ENCODE assay signal across 8 cellular contexts in genomic region chr12:42325776-42326465, GRCh38. TPM values are rescaled to one million over a fixed set of nuclear protein-coding genes. Genes with fewer than 3 reads are reported as not detected.
DNase-seq lines count a peak whose midpoint lies in the region; ATAC-seq and TF ChIP-seq lines count a peak whose summit lies in the region.

A gene with protein sequence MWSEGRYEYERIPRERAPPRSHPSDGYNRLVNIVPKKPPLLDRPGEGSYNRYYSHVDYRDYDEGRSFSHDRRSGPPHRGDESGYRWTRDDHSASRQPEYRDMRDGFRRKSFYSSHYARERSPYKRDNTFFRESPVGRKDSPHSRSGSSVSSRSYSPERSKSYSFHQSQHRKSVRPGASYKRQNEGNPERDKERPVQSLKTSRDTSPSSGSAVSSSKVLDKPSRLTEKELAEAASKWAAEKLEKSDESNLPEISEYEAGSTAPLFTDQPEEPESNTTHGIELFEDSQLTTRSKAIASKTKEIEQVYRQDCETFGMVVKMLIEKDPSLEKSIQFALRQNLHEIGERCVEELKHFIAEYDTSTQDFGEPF (plus strand): TSS chr12:42326167. CDS start chr12:42335903, 9,736 bp downstream.
A gene with protein sequence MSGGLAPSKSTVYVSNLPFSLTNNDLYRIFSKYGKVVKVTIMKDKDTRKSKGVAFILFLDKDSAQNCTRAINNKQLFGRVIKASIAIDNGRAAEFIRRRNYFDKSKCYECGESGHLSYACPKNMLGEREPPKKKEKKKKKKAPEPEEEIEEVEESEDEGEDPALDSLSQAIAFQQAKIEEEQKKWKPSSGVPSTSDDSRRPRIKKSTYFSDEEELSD (minus strand): TSS chr12:42326094. CDS start chr12:42324102, 1,992 bp downstream.

- intact Hi-C loops in mammary epithelial cell (cut with micrococcal nuclease) (loop anchor here (2.0 to 10.0 kb wide), 3 partner anchors 89 to 1009 kb away; partner anchors contain the start of gene GXYLT1), spleen (cut with DNase I; ENCODE audit: low total_unique reads) (loop anchor here (2.0 kb wide), 1 partner anchor 197 kb away; no protein-coding TSS in a partner anchor)

- no TSS peak for BruUV-seq in mammary epithelial cell (replicated peaks; lab: Mats Ljungman, UMichigan)

- peak within 1 kb of the TSS; percentile 93 to 99 (median 98) for H3K27ac Mint-ChIP-seq in immature natural killer cell

- H3K4me1 Mint-ChIP-seq in immature natural killer cell, result peaks cover 51 to 62% of the 10 kb centered on the region in 2 donors

- peak within 1 kb of the TSS; percentile 97 to 99 (median 99) for H3K4me3 Mint-ChIP-seq in immature natural killer cell

- peaks cover 0 to 4% (median 4%) of the 10 kb centered on the region in 3 donors for H3K36me3 Mint-ChIP-seq in immature natural killer cell

- H3K4me3 ChIP-seq in ACC112 (ENCODE audit: low read depth, low read length) (peak within 1 kb of the TSS; percentile 90), WI38 (ENCODE audit: low read depth, low read length) (peak within 1 kb of the TSS; percentile 78), mammary epithelial cell (replicated peaks in 1 of 3; ENCODE audit: insufficient read depth in 1 of 3, low read depth in 2 of 3, low read length in 3 of 3) (peak within 1 kb of the TSS; percentile 64 to 88 (median 77)), spleen (peak within 1 kb of the TSS; percentile 58 to 91 (median 68))

- WGBS in mammary epithelial cell (ENCODE audit: low coverage, missing lambda C conversion rate), result 0% methylated on average over 16 of the region's 50 CpGs
- WGBS in spleen, 5 donors, result 0% methylated on average over 45 to 50 of the region's 50 CpGs

- no peaks in the 10 kb centered on the region for H4K20me1 ChIP-seq in mammary epithelial cell (ENCODE audit: insufficient read depth, low read length)

- dilution Hi-C loops in mammary epithelial cell (cut with HindIII; ENCODE audit: low sequenced_read_pairs), result loop anchor here (5.0 kb wide), 1 partner anchor 94 kb away; no protein-coding TSS in a partner anchor

- peak within 1 kb of the TSS; percentile 47 for H3K27ac ChIP-seq in ACC112 (ENCODE audit: low read depth, low read length)
- H3K27ac ChIP-seq in mammary epithelial cell (ENCODE audit: insufficient read depth, low read depth, low read length), result peak within 1 kb of the TSS; percentile 88
- H3K27ac ChIP-seq in spleen, result peak within 1 kb of the TSS; percentile 58 to 89 (median 87)

- no peak for TF ChIP-seq CTCF in WI38 (IDR thresholded peaks at IDR 0.05; ENCODE audit: low read depth, low read length)
- no peak for TF ChIP-seq CTCF in mammary epithelial cell (conservative IDR thresholded peaks at IDR 0.05 in 1 of 2, IDR thresholded peaks at IDR 0.05 in 1 of 2; ENCODE audit: extremely low read depth in 1 of 2, insufficient read depth in 1 of 2, low read depth in 1 of 2, low read length in 2 of 2)
- no peak for TF ChIP-seq CTCF in spleen (IDR thresholded peaks at IDR 0.05 in 8 of 11, conservative IDR thresholded peaks at IDR 0.05 in 3 of 11)

- peak within 1 kb of the TSS; percentile 92 for H3K4me2 ChIP-seq in mammary epithelial cell (ENCODE audit: insufficient read depth, low read depth, low read length)

- H3K9me3 ChIP-seq in mammary epithelial cell (replicated peaks; ENCODE audit: insufficient read depth, low read length), result no peaks in the 10 kb centered on the region
- H3K9me3 ChIP-seq in spleen, result no peaks in the 10 kb centered on the region

- H3K79me2 ChIP-seq in ACC112 (ENCODE audit: control insufficient read depth, insufficient read depth, low read length, unreplicated experiment), result peaks cover 53% of the 10 kb centered on the region
- H3K79me2 ChIP-seq in mammary epithelial cell (ENCODE audit: insufficient read depth, low read length), result peaks cover 64% of the 10 kb centered on the region

- no peaks in the 10 kb centered on the region for H3K27me3 ChIP-seq in ACC112 (ENCODE audit: insufficient read depth, low read length)
- H3K27me3 ChIP-seq in mammary epithelial cell (ENCODE audit: insufficient read depth, low read length), result no peaks in the 10 kb centered on the region
- no peaks in the 10 kb centered on the region for H3K27me3 ChIP-seq in spleen (replicated peaks in 1 of 7)

- DNase-seq in NCI-H2171 (lab: John Stamatoyannopoulos, UW), result peak; percentile 84
- peak; percentile 83 for DNase-seq in mammary epithelial cell
- peak; percentile 73 to 79 (median 78) for DNase-seq in immature natural killer cell
- DNase-seq in spleen, result peak; percentile 96

- H3K36me3 ChIP-seq in ACC112 (ENCODE audit: insufficient read depth, low read length) (peaks cover 11% of the 10 kb centered on the region), mammary epithelial cell (ENCODE audit: insufficient read depth, low read length) (peaks cover 2% of the 10 kb centered on the region), spleen (peaks cover 0 to 28% (median 7%) of the 10 kb centered on the region in 6 donors)

- TF ChIP-seq POLR2A in spleen (IDR thresholded peaks at IDR 0.05), result no peak

- H3K4me1 ChIP-seq in ACC112 (ENCODE audit: control insufficient read depth, insufficient read depth, low read length, unreplicated experiment), result peaks cover 21% of the 10 kb centered on the region
- peaks cover 13% of the 10 kb centered on the region for H3K4me1 ChIP-seq in mammary epithelial cell (ENCODE audit: insufficient read depth, low read length)
- peaks cover 29 to 65% (median 56%) of the 10 kb centered on the region in 6 donors for H3K4me1 ChIP-seq in spleen

- no peaks in the 10 kb centered on the region for H3K9me3 Mint-ChIP-seq in immature natural killer cell

- H3K9ac ChIP-seq in mammary epithelial cell (ENCODE audit: insufficient read depth, low read length), result peak within 1 kb of the TSS; percentile 94

- in situ Hi-C loops in mammary epithelial cell (cut with MboI; ENCODE audit: low sequenced_read_pairs in 2 of 2), result loop anchor here (5.0 kb wide), 1 partner anchor 194 kb away; no protein-coding TSS in a partner anchor

- peaks cover 3 to 11% (median 4%) of the 10 kb centered on the region in 3 donors for H3K27me3 Mint-ChIP-seq in immature natural killer cell (ENCODE audit: low read depth in 3 of 3)

- H2AFZ ChIP-seq in ACC112 (ENCODE audit: low read length, unreplicated experiment) (peak within 1 kb of the TSS; percentile 93), mammary epithelial cell (ENCODE audit: low read depth, low read length) (peak within 1 kb of the TSS; percentile 98)

- CTCF ChIA-PET in mammary epithelial cell (lab: Charles Lee; ENCODE audit: low non-redundant PET), result no interaction called here

- ATAC-seq in GM18861 (IDR thresholded peaks at IDR 0.05; ENCODE audit: unreplicated experiment) (peak; percentile 90), HG03095 (IDR thresholded peaks at IDR 0.05; ENCODE audit: unreplicated experiment) (peak; percentile 91)

RNA-seq across cellular contexts. Expression of the first gene that starts in this region (rescaled TPM):
- total RNA-seq in mammary epithelial cell (10 to 100 TPM; 64.2 to 74.3 TPM), spleen (100 to 1,000 TPM in 1 of 7 donors, 10 to 100 TPM in 6; 60.0 to 103 (median 75.3) TPM)
- polyA plus RNA-seq in mammary epithelial cell (53.3 TPM), immature natural killer cell (100 to 1,000 TPM; 106 to 116 (median 107) TPM), spleen (10 to 100 TPM; 39.6 to 49.1 (median 42.7) TPM)
- polyA minus RNA-seq in mammary epithelial cell, result 55.7 TPM

RNA-seq across cellular contexts. Expression of the second gene that starts in this region (rescaled TPM):
- total RNA-seq in mammary epithelial cell (10 to 100 TPM; 24.5 to 49.0 TPM), spleen (10 to 100 TPM; 27.2 to 43.0 (median 30.6) TPM)
- polyA plus RNA-seq in mammary epithelial cell (23.3 TPM), immature natural killer cell (10 to 100 TPM; 57.2 to 98.5 (median 91.3) TPM), spleen (10 to 100 TPM; 31.8 to 40.1 (median 36.9) TPM)
- polyA minus RNA-seq in mammary epithelial cell, result 1.3 TPM

Comparison
In these comparisons a context has a peak if more than half of its experiments do, and no peak if none do; other contexts are left out.
1. Peak in every context shown above with its lines: DNase-seq, ATAC-seq, H3K4me3 ChIP-seq and H3K27ac ChIP-seq.